Comparison of ENCODE assay signal across 7 cellular contexts in the genomic region with DNA sequence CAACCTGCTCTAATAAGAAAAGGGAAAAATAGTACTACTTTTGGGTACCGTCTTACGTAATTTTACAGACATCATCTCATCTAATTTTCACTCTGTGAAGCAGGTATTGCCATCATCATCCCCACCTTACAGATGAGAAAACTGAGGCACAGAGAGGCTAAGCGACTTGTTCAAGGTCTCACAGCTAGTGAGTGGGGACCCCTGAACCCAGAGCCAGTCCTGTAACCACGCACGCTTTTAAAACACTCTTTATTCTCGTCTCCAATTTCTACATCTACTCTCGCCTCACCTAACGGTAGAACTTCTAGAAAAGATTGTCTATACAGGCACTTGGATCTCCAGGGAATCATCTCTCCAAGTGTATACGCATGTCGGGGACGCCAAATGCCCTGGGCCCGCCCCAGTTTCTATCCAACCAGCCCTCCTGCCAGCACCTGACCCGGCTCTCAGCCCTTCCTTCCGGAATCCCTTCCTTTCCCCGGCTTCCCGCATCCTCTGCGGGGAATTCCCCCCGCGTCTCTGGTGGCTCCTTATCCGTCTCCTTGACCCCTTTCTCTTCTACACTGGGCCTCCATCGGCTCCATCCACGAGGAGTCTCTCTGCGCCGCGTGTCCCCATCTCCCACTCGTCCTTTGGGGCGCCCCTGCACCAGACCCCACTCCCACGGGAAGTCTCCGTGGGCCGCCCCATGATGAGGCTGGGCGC. TPM values are rescaled to one million over a fixed set of nuclear protein-coding genes. Genes with fewer than 3 reads are reported as not detected.
DNase-seq lines count a peak whose midpoint lies in the region; ATAC-seq and TF ChIP-seq lines count a peak whose summit lies in the region.

No MANE protein-coding gene starts in this region.

- peak overlapping the region; percentile 95 for H2AFZ ChIP-seq in GM23248

- H3K27me3 ChIP-seq in GM23248 (replicated peaks; ENCODE audit: insufficient read depth) (no peaks in the 10 kb centered on the region), muscle layer of duodenum (ENCODE audit: low read depth, low read length) (no peaks in the 10 kb centered on the region)

- H4K20me1 ChIP-seq in GM23248 (ENCODE audit: insufficient read depth): no peaks in the 10 kb centered on the region

- H3K27me3 Mint-ChIP-seq in T-helper 1 cell treated with Interleukin-12 subunit alpha and Interleukin-12 subunit beta and Interleukin-4 antibody, amounts not matched to agents 30 μg/mL and 1 μg/mL, for 36 hours (ENCODE audit: low read depth): no peaks in the 10 kb centered on the region
- peaks cover 9% of the 10 kb centered on the region for H3K27me3 Mint-ChIP-seq in endothelial cell (ENCODE audit: unreplicated experiment)

- peak overlapping the region; percentile 87 for H3K4me3 Mint-ChIP-seq in T-helper 1 cell treated with Interleukin-12 subunit alpha and Interleukin-12 subunit beta and Interleukin-4 antibody, amounts not matched to agents 30 μg/mL and 1 μg/mL, for 36 hours
- H3K4me3 Mint-ChIP-seq in endothelial cell (ENCODE audit: unreplicated experiment): peak overlapping the region; percentile 70

- H3K9me3 ChIP-seq in GM23248 (ENCODE audit: low read depth) (no peaks in the 10 kb centered on the region), muscle layer of duodenum (ENCODE audit: control insufficient read depth in 1 of 2, low read length in 2 of 2) (no peaks in the 10 kb centered on the region)

- no peak for ATAC-seq in GM21447 (IDR thresholded peaks at IDR 0.05; ENCODE audit: unreplicated experiment)

- H3K4me1 ChIP-seq in GM23248 (ENCODE audit: insufficient read depth): peaks cover 30% of the 10 kb centered on the region
- peaks cover 5 to 8% of the 10 kb centered on the region in 2 donors for H3K4me1 ChIP-seq in muscle layer of duodenum (ENCODE audit: control insufficient read depth in 1 of 2, insufficient read depth in 2 of 2, low read length in 2 of 2)

- H3K79me2 ChIP-seq in GM23248 (ENCODE audit: insufficient read depth): no peaks in the 10 kb centered on the region

- no peaks in the 10 kb centered on the region for H3K9me2 ChIP-seq in GM23248 (ENCODE audit: insufficient read depth)

- H3K9me3 Mint-ChIP-seq in T-helper 1 cell treated with Interleukin-12 subunit alpha and Interleukin-12 subunit beta and Interleukin-4 antibody, amounts not matched to agents 30 μg/mL and 1 μg/mL, for 36 hours: no peaks in the 10 kb centered on the region
- no peaks in the 10 kb centered on the region for H3K9me3 Mint-ChIP-seq in endothelial cell (ENCODE audit: unreplicated experiment)

- peaks cover 23% of the 10 kb centered on the region for H3K36me3 Mint-ChIP-seq in T-helper 1 cell treated with Interleukin-12 subunit alpha and Interleukin-12 subunit beta and Interleukin-4 antibody, amounts not matched to agents 30 μg/mL and 1 μg/mL, for 36 hours (ENCODE audit: low read depth)
- H3K36me3 Mint-ChIP-seq in endothelial cell (ENCODE audit: low read depth, unreplicated experiment): no peaks in the 10 kb centered on the region

- DNase-seq in GM23248 (peak; percentile 37), endothelial cell (ENCODE audit: low spot score) (peak; percentile 55), NCI-H2029 treated with DMSO at 0.1 percent for 48 hours (lab: John Stamatoyannopoulos, UW) (no peak), NCI-H1417 treated with DMSO at 0.1 percent for 48 hours (lab: John Stamatoyannopoulos, UW) (no peak)

- TF ChIP-seq CTCF in endothelial cell (IDR thresholded peaks at IDR 0.05; ENCODE audit: unreplicated experiment): no peak

- 36 to 42% methylated on average over 26 to 31 of the region's 31 CpGs for WGBS in GM23248 (ENCODE audit: low coverage in 1 of 2, low lambda C conversion rate in 2 of 2, missing lambda C conversion rate in 2 of 2), 2 experiments

- H3F3A ChIP-seq in GM23248 (ENCODE audit: insufficient read depth): peaks cover 23% of the 10 kb centered on the region

- no peaks in the 10 kb centered on the region for H3K36me3 ChIP-seq in GM23248 (ENCODE audit: low read depth)
- no peaks in the 10 kb centered on the region for H3K36me3 ChIP-seq in muscle layer of duodenum (ENCODE audit: control insufficient read depth in 1 of 2, insufficient read depth in 2 of 2, low read length in 2 of 2)

- in situ Hi-C loops in GM23248 (cut with MboI): no loop called here

- peaks cover 78% of the 10 kb centered on the region for H3K4me1 Mint-ChIP-seq in T-helper 1 cell treated with Interleukin-12 subunit alpha and Interleukin-12 subunit beta and Interleukin-4 antibody, amounts not matched to agents 30 μg/mL and 1 μg/mL, for 36 hours (ENCODE audit: low read depth)
- H3K4me1 Mint-ChIP-seq in endothelial cell (ENCODE audit: unreplicated experiment): peaks cover 18% of the 10 kb centered on the region

- H3K4me2 ChIP-seq in GM23248 (ENCODE audit: unreplicated experiment): peak overlapping the region; percentile 74

- peak overlapping the region; percentile 72 for H3K9ac ChIP-seq in GM23248

- peak overlapping the region; percentile 98 for H3K27ac Mint-ChIP-seq in T-helper 1 cell treated with Interleukin-12 subunit alpha and Interleukin-12 subunit beta and Interleukin-4 antibody, amounts not matched to agents 30 μg/mL and 1 μg/mL, for 36 hours
- H3K27ac Mint-ChIP-seq in endothelial cell (ENCODE audit: unreplicated experiment): peak overlapping the region; percentile 17

- H3K4me3 ChIP-seq in GM23248 (peak overlapping the region; percentile 77), muscle layer of duodenum (ENCODE audit: low read depth in 1 of 2, low read length in 2 of 2) (peak overlapping the region; percentile 65 to 79)

- H3K27ac ChIP-seq in GM23248 (no peak overlapping the region), muscle layer of duodenum (ENCODE audit: low read length) (peak overlapping the region; percentile 47)

RNA-seq across cellular contexts. Expression of a gene that starts 1.6 kb away (rescaled TPM):
- total RNA-seq in GM23248 (2014; rRNA removed; shearing (Covaris generic)): 0.38 and 0.54 TPM in 2 replicates
- polyA plus RNA-seq in GM23248 (2016; fragmentation: Nextera tagmentation; extraction: Ambion mirVana): 0.54 and 0.75 TPM in 2 replicates
- 1.4 TPM for total RNA-seq in endothelial cell (ENCODE audit: unreplicated experiment)

RNA-seq across cellular contexts. Expression of a gene that starts 51.2 kb away (rescaled TPM):
- total RNA-seq in GM23248 (2014; rRNA removed; shearing (Covaris generic)): 16.7 and 28.2 TPM in 2 replicates
- polyA plus RNA-seq in GM23248 (2016; fragmentation: Nextera tagmentation; extraction: Ambion mirVana): 15.1 and 17.1 TPM in 2 replicates
- 10.0 TPM for total RNA-seq in endothelial cell (ENCODE audit: unreplicated experiment)

Comparison
In these comparisons a context has a peak if more than half of its experiments do, and no peak if none do; other contexts are left out.
1. DNase-seq: peak in GM23248 (single experiment) and endothelial cell (single experiment); none in NCI-H2029 treated with DMSO at 0.1 percent for 48 hours (single experiment) and NCI-H1417 treated with DMSO at 0.1 percent for 48 hours (single experiment).